15 cellular contexts compared by ENCODE assay signal in genomic region chr12:77924703-77925102, GRCh38.
DNase-seq lines count a peak whose midpoint lies in the region; FAIRE-seq and TF ChIP-seq lines count a peak whose summit lies in the region.
"Had no signal": no experiment of that assay in that cellular context is flagged by ENCODE, and none has a peak within 500 bp of the region (broad histone marks: within the 10 kb centered on the region; RNA-seq: fewer than 3 reads in every experiment).

No MANE protein-coding gene starts in this region.

- no peak for TF ChIP-seq CTCF in brain microvascular endothelial cell (IDR thresholded peaks at IDR 0.05; ENCODE audit: low read depth, low read length, missing control alignments)

- FAIRE-seq in RCC 7860 (lab: Jason Lieb, UNC) (no peak), GM12892 (lab: Jason Lieb, UNC) (no peak)
- FAIRE-seq: G401.6 had no signal

- TF ChIP-seq POLR2A in GM12892 (IDR thresholded peaks at IDR 0.05; ENCODE audit: low read depth, low read length) = no peak

- in situ Hi-C loops in brain microvascular endothelial cell (cut with HindIII; ENCODE audit: low pct_ligation_motif_present, low sequenced_read_pairs) = no loop called here

- H3K27ac ChIP-seq in brain microvascular endothelial cell = no peak overlapping the region
- H3K27ac ChIP-seq: sigmoid colon, SJSA1, thyroid gland had no signal

- H3K36me3 ChIP-seq in brain microvascular endothelial cell (replicated peaks) = no peaks in the 10 kb centered on the region
- H3K36me3 ChIP-seq: sigmoid colon, SJSA1, thyroid gland had no signal

- H3K27me3 ChIP-seq in brain microvascular endothelial cell (replicated peaks) = no peaks in the 10 kb centered on the region
- H3K27me3 ChIP-seq: sigmoid colon, SJSA1, thyroid gland had no signal

- no peak overlapping the region for H3K4me3 ChIP-seq in brain microvascular endothelial cell (ENCODE audit: low read depth, low read length)
- H3K4me3 ChIP-seq: sigmoid colon, SJSA1, thyroid gland had no signal

- DNase-seq in DMS79 treated with DMSO at 0.1 percent for 48 hours (lab: John Stamatoyannopoulos, UW) = peak; percentile 36
- peak; percentile 86 for DNase-seq in M059J (ENCODE audit: low read depth)
- DNase-seq in brain microvascular endothelial cell = peak; percentile 63
- DNase-seq in myocyte (ENCODE audit: low read depth) = peak; percentile 57
- no peak for DNase-seq in RCC 7860 (ENCODE audit: low spot score)
- DNase-seq in HPDE6-E6E7 (ENCODE audit: extremely low spot score) = no peak
- no peak for DNase-seq in GM12892 (ENCODE audit: insufficient read length)
- DNase-seq in activated T-cell treated with anti-CD3 and anti-CD28 coated beads, Interleukin-2, amount 50 U/mL, for 48 hours = no peak
- DNase-seq: CD4-positive, CD25-positive, alpha-beta regulatory T cell; sigmoid colon; stimulated activated CD4-positive, alpha-beta T cell treated with anti-CD3 and anti-CD28 coated beads, Interleukin-4, amount 100 ng/mL, for 1 hour; stimulated activated CD8-positive, alpha-beta memory T cell treated with anti-CD3 and anti-CD28 coated beads, Interleukin-4, amount 100 ng/mL, for 48 hours had no signal

Comparison
In these comparisons a context has a peak if more than half of its experiments do, and no peak if none do; other contexts are left out.
1. DNase-seq: peak in DMS79 treated with DMSO at 0.1 percent for 48 hours (single experiment), M059J (single experiment), brain microvascular endothelial cell (single experiment) and myocyte (single experiment); none in RCC 7860 (single experiment), HPDE6-E6E7 (single experiment), GM12892 (single experiment) and activated T-cell treated with anti-CD3 and anti-CD28 coated beads, Interleukin-2, amount 50 U/mL, for 48 hours (0 of 2).